20 cellular contexts compared by ENCODE assay signal in genomic region chr6:128358111-128358780, GRCh38.
DNase-seq lines count a peak whose midpoint lies in the region; ATAC-seq and TF ChIP-seq lines count a peak whose summit lies in the region.
"Had no signal": no experiment of that assay in that cellular context is flagged by ENCODE, and none has a peak within 500 bp of the region (broad histone marks: within the 10 kb centered on the region; RNA-seq: fewer than 3 reads in every experiment).

No MANE protein-coding gene starts in this region.

- H2BK20ac ChIP-seq in IMR-90 (ENCODE audit: low read depth, low read length) = no peak overlapping the region

- H3K27me3 ChIP-seq in IMR-90 (ENCODE audit: control insufficient read depth, insufficient read depth, low read length) = no peaks in the 10 kb centered on the region
- no peaks in the 10 kb centered on the region for H3K27me3 ChIP-seq in osteoblast (ENCODE audit: insufficient read depth, low read length)
- H3K27me3 ChIP-seq: breast epithelium, pancreas, testis had no signal

- no peak overlapping the region for H3K18ac ChIP-seq in IMR-90 (ENCODE audit: low read depth, low read length)

- in situ Hi-C loops in Caki2 (cut with HindIII; ENCODE audit: low pct_unique_long_range_greater_than_20kb, low sequenced_read_pairs) = no loop called here
- in situ Hi-C loops in IMR-90 (cut with MboI; ENCODE audit: low sequenced_read_pairs) = no loop called here

- H3K79me2 ChIP-seq in osteoblast (ENCODE audit: insufficient read depth, low read length) = peaks cover 51% of the 10 kb centered on the region

- H3K14ac ChIP-seq in IMR-90 (replicated peaks; ENCODE audit: low read depth, low read length) = no peak overlapping the region

- H4K8ac ChIP-seq in IMR-90 (ENCODE audit: low read depth in 2 of 2, low read length in 2 of 2) = no peak overlapping the region

- H3K56ac ChIP-seq in IMR-90 (ENCODE audit: extremely low read depth, insufficient read depth, low read length) = no peak overlapping the region

- H3K9ac ChIP-seq in IMR-90 (ENCODE audit: low read depth, low read length) = no peak overlapping the region

- H3K36me3 ChIP-seq in IMR-90 (ENCODE audit: control insufficient read depth, insufficient read depth, low read length) (no peaks in the 10 kb centered on the region), osteoblast (ENCODE audit: insufficient read depth, low read length) (no peaks in the 10 kb centered on the region)
- H3K36me3 ChIP-seq: breast epithelium, pancreas had no signal

- TF ChIP-seq CTCF in IMR-90 (conservative IDR thresholded peaks at IDR 0.05; ENCODE audit: low read depth, low read length) (no peak), osteoblast (IDR thresholded peaks at IDR 0.05; ENCODE audit: extremely low read depth, low read depth, low read length) (no peak)

- H2AFZ ChIP-seq in IMR-90 (replicated peaks; ENCODE audit: low read length, poor library complexity) (no peak overlapping the region), osteoblast (ENCODE audit: low read length) (no peak overlapping the region)

- no peak overlapping the region for H3K23ac ChIP-seq in IMR-90 (ENCODE audit: low read depth, low read length)

- no peak for TF ChIP-seq RAD21 in IMR-90 (IDR thresholded peaks at IDR 0.05; ENCODE audit: low read length)

- H3K4ac ChIP-seq in IMR-90 (ENCODE audit: low read depth, low read length) = no peak overlapping the region

- H4K91ac ChIP-seq in IMR-90 (ENCODE audit: insufficient read depth, low read depth, low read length) = no peak overlapping the region

- TF ChIP-seq POLR2A in IMR-90 (IDR thresholded peaks at IDR 0.05; ENCODE audit: low read depth, low read length) = no peak

- POLR2A ChIA-PET in IMR-90 (lab: Charles Lee; ENCODE audit: unreplicated experiment) = no interaction called here

- H3K9me3 ChIP-seq in IMR-90 (ENCODE audit: control insufficient read depth, insufficient read depth, low read length) (no peaks in the 10 kb centered on the region), osteoblast (ENCODE audit: low read depth, low read length) (no peaks in the 10 kb centered on the region)
- H3K9me3 ChIP-seq: breast epithelium, pancreas, testis had no signal

- no peak overlapping the region for H3K4me3 ChIP-seq in IMR-90 (ENCODE audit: insufficient read depth, low read depth, low read length)
- no peak overlapping the region for H3K4me3 ChIP-seq in osteoblast (ENCODE audit: insufficient read depth, low read length)
- H3K4me3 ChIP-seq: breast epithelium, pancreas, testis had no signal

- peaks cover 27 to 38% of the 10 kb centered on the region in 2 experiments for H3K79me1 ChIP-seq in IMR-90 (ENCODE audit: low read depth in 1 of 2, low read length in 2 of 2)

- H3K4me1 ChIP-seq in IMR-90 (ENCODE audit: control insufficient read depth, insufficient read depth, low read length) = peaks cover 2% of the 10 kb centered on the region; the same call in 1 of the 2 replicates
- H3K4me1 ChIP-seq in osteoblast (ENCODE audit: insufficient read depth, low read length) = peaks cover 10% of the 10 kb centered on the region
- H3K4me1 ChIP-seq: breast epithelium had no signal

- ATAC-seq in IMR-90 (ENCODE audit: low read depth) (peak; percentile 57; the same call in 1 of the 2 replicates), GM21723 (IDR thresholded peaks at IDR 0.05; ENCODE audit: unreplicated experiment) (no peak), GM21360 (IDR thresholded peaks at IDR 0.05; ENCODE audit: unreplicated experiment) (no peak)
- ATAC-seq: activated T-helper 17 cell treated with anti-CD3 and anti-CD28 coated beads, Interleukin-2, amount 50 U/mL, for 72 hours; naive thymus-derived CD4-positive, alpha-beta T cell; stimulated activated memory B cell treated with anti-CD40 and anti-IgM and Interleukin-4, amounts not matched to agents 10 μg/mL and 1 μg/mL and 100 μg/mL, for 72 hours had no signal

- dilution Hi-C loops in IMR-90 (cut with HindIII; ENCODE audit: low sequenced_read_pairs, unreplicated experiment) = no loop called here

- CTCF ChIA-PET in IMR-90 (lab: Yijun Ruan, JAX) = interaction anchor here (0.9 to 1.1 kb wide), 2 partner anchors 17 to 158 kb away, joined by 3 to 4 read pairs; no protein-coding TSS in a partner anchor

- H3K4me2 ChIP-seq in IMR-90 (ENCODE audit: low read depth, low read length) (no peak overlapping the region), osteoblast (ENCODE audit: insufficient read depth, low read length) (no peak overlapping the region)

- H3K27ac ChIP-seq in IMR-90 (ENCODE audit: insufficient read depth, low read length) = no peak overlapping the region
- no peak overlapping the region for H3K27ac ChIP-seq in osteoblast (ENCODE audit: low read depth, low read length)
- H3K27ac ChIP-seq: breast epithelium, pancreas, testis had no signal

- H2BK15ac ChIP-seq in IMR-90 (ENCODE audit: low read depth, low read length) = no peak overlapping the region

- no peak overlapping the region for H2BK5ac ChIP-seq in IMR-90 (ENCODE audit: low read depth, low read length, poor library complexity, severe bottlenecking)

- intact Hi-C loops in IMR-90 (cut with micrococcal nuclease) = no loop called here

- DNase-seq in Caki2 (ENCODE audit: low read depth) = peak; percentile 59
- peak; percentile 40 for DNase-seq in IMR-90
- peak; percentile 48 for DNase-seq in fibroblast of peridontal ligament (ENCODE audit: extremely low read depth)
- DNase-seq in osteoblast (ENCODE audit: insufficient read length, low spot score, missing footprints) = peak; percentile 38
- no peak for DNase-seq in epidermal melanocyte (ENCODE audit: insufficient read length, low spot score)
- DNase-seq: activated CD4-positive, alpha-beta T cell treated with anti-CD3 and anti-CD28 coated beads, Interleukin-2, amount 10 ng/mL, durations not matched to agents 7 days and 5 days; mesendoderm; naive thymus-derived CD4-positive, alpha-beta T cell; NCI-H146; NCI-H69; pancreas; SHP77 treated with DMSO at 0.1 percent for 48 hours; stimulated activated CD4-positive, alpha-beta T cell treated with anti-CD3 and anti-CD28 coated beads, Interleukin-1b, Interleukin-23, amount 100 ng/mL, for 48 hours; T-helper 1 cell had no signal

- H2BK120ac ChIP-seq in IMR-90 (ENCODE audit: low read depth, low read length) = no peak overlapping the region

- H4K20me1 ChIP-seq in IMR-90 (ENCODE audit: insufficient read depth, low read length) (peaks cover 10% of the 10 kb centered on the region; the same call in 1 of the 2 replicates), osteoblast (ENCODE audit: insufficient read depth, low read length) (peaks cover 9% of the 10 kb centered on the region)

- no CpG with 5 or more reads among the region's 3 CpGs for WGBS in IMR-90 (ENCODE audit: extremely low coverage in 2 of 2, insufficient read length in 1 of 2), 2 experiments

- H4K5ac ChIP-seq in IMR-90 (ENCODE audit: low read depth, low read length) = no peak overlapping the region

- BruUV-seq in IMR-90 (replicated peaks; lab: Mats Ljungman, UMichigan) = no TSS peak

- no peak overlapping the region for H2AK9ac ChIP-seq in IMR-90 (replicated peaks; ENCODE audit: low read depth, low read length, poor library complexity)

- no peak overlapping the region for H2AK5ac ChIP-seq in IMR-90 (ENCODE audit: low read depth, low read length)

- peaks cover 6% of the 10 kb centered on the region for H3K9me1 ChIP-seq in IMR-90 (ENCODE audit: insufficient read depth, low read length)

TF ChIP-seq in IMR-90, 13 proteins besides CTCF, POLR2A, EP300 and RAD21:
- TF ChIP-seq CEBPB (IDR thresholded peaks at IDR 0.05; ENCODE audit: low read depth, low read length) = no peak
- TF ChIP-seq USF2 (IDR thresholded peaks at IDR 0.05; ENCODE audit: low read depth, low read length) = no peak
- no peak for TF ChIP-seq NFE2L2 (IDR thresholded peaks at IDR 0.05; ENCODE audit: low read depth, low read length)
- no peak for TF ChIP-seq RCOR1 (IDR thresholded peaks at IDR 0.05; ENCODE audit: insufficient replicate concordance, low read length)
- TF ChIP-seq MXI1 (IDR thresholded peaks at IDR 0.05; ENCODE audit: borderline replicate concordance, low read depth, low read length) = no peak
- TF ChIP-seq FOS (IDR thresholded peaks at IDR 0.05; ENCODE audit: low read depth, low read length) = no peak
- no peak for TF ChIP-seq ELK1 (IDR thresholded peaks at IDR 0.05; ENCODE audit: borderline replicate concordance, low read depth, low read length)
- no peak for TF ChIP-seq SMC3 (IDR thresholded peaks at IDR 0.05; ENCODE audit: low read depth, low read length)
- TF ChIP-seq MAFK (IDR thresholded peaks at IDR 0.05; ENCODE audit: low read depth, low read length) = no peak
- no peak for TF ChIP-seq BHLHE40 (IDR thresholded peaks at IDR 0.05; ENCODE audit: low read depth, low read length)
- TF ChIP-seq MAZ (IDR thresholded peaks at IDR 0.05; ENCODE audit: borderline replicate concordance, low read depth, low read length) = no peak
TF ChIP-seq in IMR-90: peak in this region for 0.
